ENCODE assay signal across 21 cellular contexts in genomic region chr1:94309216-94309615, GRCh38.
"Had no signal": no experiment of that assay in that cellular context is flagged by ENCODE, and none has a peak within 500 bp of the region (broad histone marks: within the 10 kb centered on the region; RNA-seq: fewer than 3 reads in every experiment).

No MANE protein-coding gene starts in this region.

- H3K36me3 ChIP-seq: heart left ventricle, pancreas, spleen, transverse colon had no signal

- H3K4me1 ChIP-seq: testis had no signal

- H3K9me3 ChIP-seq: heart left ventricle, pancreas, psoas muscle, spleen, testis, transverse colon had no signal

- H3K27me3 ChIP-seq: heart left ventricle, pancreas, spleen, testis, transverse colon had no signal

- DNase-seq: effector CD8-positive, alpha-beta T cell; heart left ventricle; hippocampal formation; mesenchymal stem cell; naive B cell; occipital lobe; pancreas; psoas muscle; retina; spleen; stimulated activated CD4-positive, alpha-beta T cell treated with anti-CD3 and anti-CD28 coated beads, Interleukin-15, amount 100 ng/mL, for 24 hours; stimulated activated CD4-positive, alpha-beta T cell treated with anti-CD3 and anti-CD28 coated beads, Interleukin-1b, Interleukin-23, amount 100 ng/mL, for 48 hours; stimulated activated CD4-positive, alpha-beta T cell treated with anti-CD3 and anti-CD28 coated beads, Interleukin-4, amount 100 ng/mL, for 4 hours; stimulated activated naive B cell treated with anti-CD40 and anti-IgM and Interleukin-4, amounts not matched to agents 10 μg/mL and 1 μg/mL and 100 μg/mL, for 72 hours; stimulated activated naive CD8-positive, alpha-beta T cell treated with anti-CD3 and anti-CD28 coated beads, Interleukin-15, amount 100 ng/mL, for 72 hours; testis; transverse colon had no signal

- H3K4me3 ChIP-seq: coronary artery, heart left ventricle, lung, pancreas, psoas muscle, spleen, testis, transverse colon had no signal

- H3K27ac ChIP-seq: pancreas, psoas muscle, spleen, testis, transverse colon had no signal

- ATAC-seq: esophagus mucosa; pancreas; psoas muscle; sciatic nerve; stimulated activated naive B cell treated with anti-CD40 and anti-IgM and Interleukin-4, amounts not matched to agents 10 μg/mL and 1 μg/mL and 100 μg/mL, for 72 hours; stimulated activated naive CD8-positive, alpha-beta T cell treated with anti-CD3 and anti-CD28 coated beads, Interleukin-15, amount 100 ng/mL, for 72 hours had no signal
